ENCODE assay signal across 7 cellular contexts in the genomic region with DNA sequence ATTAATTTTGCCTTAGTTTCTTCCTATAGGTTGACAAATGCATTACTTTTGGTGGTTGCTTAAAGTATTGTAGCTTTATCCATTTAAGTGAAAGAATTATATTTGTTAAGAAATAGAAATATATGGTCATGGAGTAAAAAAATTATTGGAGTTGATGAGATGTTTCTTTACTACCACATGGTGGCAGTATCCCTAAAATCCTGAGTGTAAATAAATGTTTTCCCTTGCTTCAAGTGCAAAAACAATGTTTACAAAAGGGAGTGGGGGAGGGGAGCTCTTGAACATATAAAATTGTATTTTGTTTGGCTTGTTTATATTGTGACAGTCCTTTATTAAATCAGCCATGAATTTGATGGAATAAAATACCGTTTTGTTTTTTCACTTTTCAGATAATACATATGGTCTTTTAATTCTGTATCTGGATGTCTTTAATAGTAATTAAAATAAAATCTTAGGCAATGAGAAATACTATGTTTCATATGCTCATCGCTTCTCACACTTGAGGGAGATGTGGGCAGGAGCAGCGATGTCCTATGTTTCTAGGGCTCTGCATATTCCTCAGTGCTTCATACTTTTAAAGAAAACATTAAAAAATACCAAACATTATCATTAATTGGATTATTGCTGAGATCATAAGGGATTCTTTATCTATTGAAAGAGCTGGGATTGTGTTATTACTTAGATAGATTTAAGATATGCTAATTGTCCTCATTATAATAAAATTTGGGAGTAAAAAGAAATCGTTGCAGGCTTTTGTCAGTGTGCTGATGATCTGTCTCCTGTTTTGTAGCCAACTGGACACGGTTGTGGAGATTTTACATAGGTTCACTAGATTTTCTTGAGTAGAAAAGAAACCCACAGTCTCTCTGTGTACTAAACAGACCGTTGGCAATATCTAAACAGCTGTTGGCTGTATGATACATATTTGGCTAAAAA.
DNase-seq lines count a peak whose midpoint lies in the region; ATAC-seq and TF ChIP-seq lines count a peak whose summit lies in the region.

No MANE protein-coding gene starts in this region.

- DNase-seq in GM23248 (peak; percentile 77), NCI-H2227 treated with DMSO at 0.1 percent for 48 hours (lab: John Stamatoyannopoulos, UW) (peak; percentile 27), colonic mucosa (no peak), osteocyte (ENCODE audit: extremely low spot score, unreplicated experiment) (no peak)
- no peak for DNase-seq in stimulated activated CD4-positive, alpha-beta T cell treated with anti-CD3 and anti-CD28 coated beads, Interleukin-4, amount 100 ng/mL, for 4 hours

- H3K4me3 ChIP-seq in GM23248 (no peak overlapping the region), colonic mucosa (no peak overlapping the region)

- H3K36me3 Mint-ChIP-seq in osteocyte (ENCODE audit: unreplicated experiment), result no peaks in the 10 kb centered on the region

- no peaks in the 10 kb centered on the region for H3K9me3 Mint-ChIP-seq in osteocyte (ENCODE audit: unreplicated experiment)

- no peaks in the 10 kb centered on the region for H4K20me1 ChIP-seq in GM23248 (ENCODE audit: insufficient read depth)

- no peak for ATAC-seq in HG03139 (IDR thresholded peaks at IDR 0.05; ENCODE audit: unreplicated experiment)
- no peak for ATAC-seq in GM18907 (IDR thresholded peaks at IDR 0.05; ENCODE audit: unreplicated experiment)

- H3K27ac ChIP-seq in GM23248, result no peak overlapping the region
- no peak overlapping the region for H3K27ac ChIP-seq in colonic mucosa

- H3K9me3 ChIP-seq in GM23248 (ENCODE audit: low read depth) (no peaks in the 10 kb centered on the region), colonic mucosa (no peaks in the 10 kb centered on the region)

- no peak overlapping the region for H3K27ac Mint-ChIP-seq in osteocyte (ENCODE audit: unreplicated experiment)

- no peaks in the 10 kb centered on the region for H3K36me3 ChIP-seq in GM23248 (ENCODE audit: low read depth)
- no peaks in the 10 kb centered on the region for H3K36me3 ChIP-seq in colonic mucosa

- TF ChIP-seq CTCF in colonic mucosa (IDR thresholded peaks at IDR 0.05), result peak; percentile 52
- peak; percentile 75 for TF ChIP-seq CTCF in osteocyte (IDR thresholded peaks at IDR 0.05)

- H3K4me1 Mint-ChIP-seq in osteocyte (ENCODE audit: unreplicated experiment), result peaks cover 2% of the 10 kb centered on the region

- H3K4me1 ChIP-seq in GM23248 (ENCODE audit: insufficient read depth), result peaks cover 9% of the 10 kb centered on the region
- H3K4me1 ChIP-seq in colonic mucosa, result no peaks in the 10 kb centered on the region

- WGBS in GM23248 (ENCODE audit: low coverage in 1 of 2, low lambda C conversion rate in 2 of 2, missing lambda C conversion rate in 2 of 2), 2 experiments, result 6 to 7% methylated on average over 6 of the region's 6 CpGs

- no peaks in the 10 kb centered on the region for H3F3A ChIP-seq in GM23248 (ENCODE audit: insufficient read depth)

- no peaks in the 10 kb centered on the region for H3K9me2 ChIP-seq in GM23248 (ENCODE audit: insufficient read depth)

- H3K79me2 ChIP-seq in GM23248 (ENCODE audit: insufficient read depth), result no peaks in the 10 kb centered on the region

- H3K27me3 ChIP-seq in GM23248 (replicated peaks; ENCODE audit: insufficient read depth) (no peaks in the 10 kb centered on the region), colonic mucosa (no peaks in the 10 kb centered on the region)

- in situ Hi-C loops in GM23248 (cut with MboI), result no loop called here

- no peak overlapping the region for H3K4me3 Mint-ChIP-seq in osteocyte (ENCODE audit: unreplicated experiment)

- H3K9ac ChIP-seq in GM23248 (no peak overlapping the region), colonic mucosa (ENCODE audit: low read depth in 2 of 2, low read length in 2 of 2) (no peak overlapping the region)

- peak overlapping the region; percentile 34; the same call in 1 of the 2 replicates for H2AFZ ChIP-seq in GM23248

- intact Hi-C loops in colonic mucosa (cut with DNase I), result loop anchor here (10.0 kb wide), 1 partner anchor 295 kb away; no protein-coding TSS in a partner anchor

- peak overlapping the region; percentile 22 for H3K4me2 ChIP-seq in GM23248 (ENCODE audit: unreplicated experiment)

- H3K27me3 Mint-ChIP-seq in osteocyte (ENCODE audit: unreplicated experiment), result no peaks in the 10 kb centered on the region

Comparison
In these comparisons a context has a peak if more than half of its experiments do, and no peak if none do; other contexts are left out.
1. DNase-seq: peak in GM23248 (single experiment) and NCI-H2227 treated with DMSO at 0.1 percent for 48 hours (single experiment); none in colonic mucosa (single experiment), osteocyte (single experiment) and stimulated activated CD4-positive, alpha-beta T cell treated with anti-CD3 and anti-CD28 coated beads, Interleukin-4, amount 100 ng/mL, for 4 hours (0 of 2).